7 cellular contexts compared by ENCODE assay signal in the genomic region with DNA sequence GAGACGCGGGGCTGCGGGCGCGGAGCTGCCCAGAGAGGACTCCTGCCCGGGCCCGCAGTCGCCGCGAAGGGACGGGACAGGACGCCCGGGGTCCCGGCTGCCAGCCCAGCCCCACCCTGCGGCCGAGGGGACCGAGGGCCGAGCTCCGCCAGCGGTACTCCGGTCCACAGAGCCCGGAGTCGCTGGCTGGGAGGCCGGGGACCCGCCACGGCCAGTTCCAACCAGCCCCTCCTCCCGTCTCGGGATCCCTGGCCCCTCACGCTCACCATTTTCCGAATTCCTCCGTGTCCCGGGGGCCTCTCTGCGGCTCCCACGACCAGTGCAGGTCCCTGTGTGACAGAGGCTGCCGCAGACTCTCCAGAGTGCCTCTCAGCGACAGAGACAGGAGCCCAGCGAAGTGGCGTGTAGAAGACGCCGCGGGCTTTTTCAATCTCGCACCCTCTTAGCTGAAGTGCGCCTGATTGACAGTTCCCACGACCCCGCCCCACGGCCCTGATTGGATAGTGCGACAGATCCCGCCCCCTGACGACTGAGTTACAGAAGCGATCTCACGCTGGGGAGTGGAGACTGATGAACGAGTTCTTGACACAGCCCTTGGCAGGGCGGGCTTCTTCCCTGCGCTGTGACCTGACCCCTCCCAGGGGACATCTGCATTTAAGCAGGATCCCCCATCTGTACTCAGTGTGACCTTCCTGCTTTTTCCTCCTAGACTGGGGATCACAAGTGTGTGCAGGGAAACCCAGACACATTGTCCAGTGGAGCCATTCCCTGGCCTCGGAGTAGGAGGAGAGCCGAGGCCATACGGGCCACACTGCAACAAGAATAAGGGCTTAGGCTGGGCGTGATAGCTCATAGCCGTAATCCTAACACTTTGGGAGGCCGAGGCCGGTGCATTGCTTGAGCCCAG.
A peak's percentile ranks its signal among the peaks of the same experiment; 100 is the strongest.
DNase-seq lines count a peak whose midpoint lies in the region; ATAC-seq lines count a peak whose summit lies in the region.

No MANE protein-coding gene starts in this region.

- no peaks in the 10 kb centered on the region for H3K36me3 ChIP-seq in effector memory CD4-positive, alpha-beta T cell (ENCODE audit: control insufficient read depth, insufficient read depth, low read length)

- no peak overlapping the region for H3K27ac ChIP-seq in effector memory CD4-positive, alpha-beta T cell (ENCODE audit: insufficient read depth, low read length, poor library complexity, severe bottlenecking)

- H3K9me3 ChIP-seq in effector memory CD4-positive, alpha-beta T cell (ENCODE audit: control insufficient read depth, low read length) = no peaks in the 10 kb centered on the region

- DNase-seq in NCI-H748 treated with DMSO at 0.1 percent for 48 hours (lab: John Stamatoyannopoulos, UW) = peak; percentile 81
- DNase-seq in activated CD8-positive, alpha-beta memory T cell treated with anti-CD3 and anti-CD28 coated beads for 1 hour (ENCODE audit: extremely low read depth in 1 of 2, low read depth in 1 of 2) = peak; percentile 40 to 61
- DNase-seq in effector memory CD4-positive, alpha-beta T cell = peak; percentile 8 to 50 (median 48)
- peak; percentile 97 for DNase-seq in medulla oblongata (ENCODE audit: extremely low spot score)
- peak; percentile 76 to 94 (median 79) for DNase-seq in stimulated activated CD4-positive, alpha-beta T cell treated with anti-CD3 and anti-CD28 coated beads, TNF-alpha, amount 100 ng/mL, for 24 hours (ENCODE audit: low read depth in 3 of 3)

- H3K4me3 ChIP-seq in effector memory CD4-positive, alpha-beta T cell (ENCODE audit: insufficient read depth, low read depth, low read length, poor library complexity, severe bottlenecking) = peak overlapping the region; percentile 53

- peaks cover 8% of the 10 kb centered on the region for H3K4me1 ChIP-seq in effector memory CD4-positive, alpha-beta T cell (ENCODE audit: control insufficient read depth, insufficient read depth, low read length, poor library complexity, severe bottlenecking)

- peaks cover 11% of the 10 kb centered on the region for H3K27me3 ChIP-seq in effector memory CD4-positive, alpha-beta T cell (replicated peaks; ENCODE audit: control insufficient read depth, insufficient read depth, low read length, poor library complexity, severe bottlenecking)

- peak; percentile 42 for ATAC-seq in GM18519 (IDR thresholded peaks at IDR 0.05; ENCODE audit: low FRiP score, unreplicated experiment)
- peak; percentile 74 for ATAC-seq in HG03378 (IDR thresholded peaks at IDR 0.05; ENCODE audit: unreplicated experiment)
